22 cellular contexts compared by ENCODE assay signal in genomic region chr5:40585537-40586267, GRCh38.
"Had no signal": no experiment of that assay in that cellular context is flagged by ENCODE, and none has a peak within 500 bp of the region (broad histone marks: within the 10 kb centered on the region; RNA-seq: fewer than 3 reads in every experiment).

No MANE protein-coding gene starts in this region.

- H3K4me1 ChIP-seq: colonic mucosa, esophagus squamous epithelium, gastroesophageal sphincter, left ventricle myocardium inferior, psoas muscle, sigmoid colon, suprapubic skin, vagina had no signal

- DNase-seq: colonic mucosa; dermis blood vessel endothelial cell; esophagus squamous epithelium; foreskin fibroblast; glutamatergic neuron; immature natural killer cell; left ventricle myocardium inferior; mesendoderm; naive thymus-derived CD4-positive, alpha-beta T cell; nephron progenitor cell; psoas muscle; sigmoid colon; stimulated activated CD4-positive, alpha-beta T cell treated with anti-CD3 and anti-CD28 coated beads, Interleukin-2, amount 100 ng/mL, for 24 hours; stimulated activated naive CD4-positive, alpha-beta T cell; thyroid gland had no signal

- H3K4me3 ChIP-seq: colonic mucosa, esophagus squamous epithelium, gastroesophageal sphincter, left ventricle myocardium inferior, lung, psoas muscle, sigmoid colon, skin epidermis, suprapubic skin, thyroid gland, vagina had no signal

- H3K27ac ChIP-seq: colonic mucosa, esophagus squamous epithelium, gastroesophageal sphincter, left ventricle myocardium inferior, neutrophil, psoas muscle, sigmoid colon, skin epidermis, suprapubic skin, thyroid gland, vagina had no signal

- H3K27me3 ChIP-seq: colonic mucosa, esophagus squamous epithelium, gastroesophageal sphincter, neutrophil, sigmoid colon, suprapubic skin, thyroid gland, vagina had no signal

- H3K27me3 Mint-ChIP-seq: naive thymus-derived CD4-positive, alpha-beta T cell; type B pancreatic cell had no signal

- ATAC-seq: gastroesophageal sphincter; naive thymus-derived CD4-positive, alpha-beta T cell; psoas muscle had no signal

- H3K27ac Mint-ChIP-seq: immature natural killer cell, nephron progenitor cell, type B pancreatic cell had no signal

- H3K4me1 Mint-ChIP-seq: nephron progenitor cell had no signal

- H3K9me3 Mint-ChIP-seq: immature natural killer cell, nephron progenitor cell, type B pancreatic cell had no signal

- H3K9me3 ChIP-seq: colonic mucosa, esophagus squamous epithelium, gastroesophageal sphincter, left ventricle myocardium inferior, neutrophil, psoas muscle, sigmoid colon, suprapubic skin, thyroid gland, vagina had no signal

- H3K36me3 ChIP-seq: colonic mucosa, esophagus squamous epithelium, gastroesophageal sphincter, left ventricle myocardium inferior, neutrophil, sigmoid colon, suprapubic skin, thyroid gland, vagina had no signal

- H3K4me3 Mint-ChIP-seq: immature natural killer cell; naive thymus-derived CD4-positive, alpha-beta T cell; nephron progenitor cell; type B pancreatic cell had no signal
